In genomic region chr12:93581370-93581769, GRCh38 we compare ENCODE assay signal across 36 cellular contexts.
"Had no signal": no experiment of that assay in that cellular context is flagged by ENCODE, and none has a peak within 500 bp of the region (broad histone marks: within the 10 kb centered on the region; RNA-seq: fewer than 3 reads in every experiment).

No MANE protein-coding gene starts in this region.

- FAIRE-seq: RCC 7860 had no signal

- H3K4me2 ChIP-seq: KMS-11 had no signal

- ATAC-seq: activated CD8-positive, alpha-beta memory T cell treated with anti-CD3 and anti-CD28 coated beads, Interleukin-2, amount 10 ng/mL, durations not matched to agents 7 days and 5 days; activated naive CD8-positive, alpha-beta T cell treated with anti-CD3 and anti-CD28 coated beads, Interleukin-2, amount 50 U/mL, for 24 hours; PC-3; Right ventricle myocardium inferior; SK-N-SH treated with all-trans-retinoic acid at 6 μM for 48 hours; T-cell had no signal

- DNase-seq: activated CD4-positive, alpha-beta memory T cell treated with anti-CD3 and anti-CD28 coated beads, Interleukin-2, amount 10 ng/mL, durations not matched to agents 7 days and 5 days; activated CD4-positive, alpha-beta T cell treated with anti-CD3 and anti-CD28 coated beads for 1 hour; activated CD4-positive, alpha-beta T cell treated with anti-CD3 and anti-CD28 coated beads for 48 hours; activated CD4-positive, CD25-positive, alpha-beta regulatory T cell; activated CD8-positive, alpha-beta memory T cell treated with anti-CD3 and anti-CD28 coated beads for 24 hours; activated CD8-positive, alpha-beta memory T cell treated with anti-CD3 and anti-CD28 coated beads, Interleukin-2, amount 10 ng/mL, durations not matched to agents 7 days and 5 days; activated CD8-positive, alpha-beta memory T cell treated with anti-CD3 and anti-CD28 coated beads, Interleukin-2, amount 50 U/mL, for 48 hours; activated effector memory CD4-positive, alpha-beta T cell treated with Interleukin-2 at 50 U/mL for 16 hours; activated naive CD4-positive, alpha-beta T cell treated with anti-CD3 and anti-CD28 coated beads, Interleukin-2, amount 10 ng/mL, durations not matched to agents 7 days and 5 days; activated naive CD8-positive, alpha-beta T cell treated with anti-CD3 and anti-CD28 coated beads, Interleukin-2, amount 50 U/mL, for 24 hours; activated T-cell treated with anti-CD3 and anti-CD28 coated beads, Interleukin-2, amount 50 U/mL, for 48 hours; anterior cingulate cortex; brain microvascular endothelial cell; central memory CD4-positive, alpha-beta T cell; MM.1S; NCI-H1048; NCI-H1105 treated with DMSO at 0.1 percent for 48 hours; NCI-H1436; NCI-H1694; NCI-H1930; NCI-H510A; NCI-H526; NCI-H748 treated with DMSO at 0.1 percent for 48 hours; NK-92 treated with Interleukin-12 subunit alpha and Interleukin-12 subunit beta, amount 100 ng/mL, for 24 hours; PC-3; SIG-M5; T-cell; T-helper 2 cell; T-helper 9 cell had no signal

- H3K27me3 ChIP-seq: brain microvascular endothelial cell had no signal

- H3K9ac ChIP-seq: KMS-11 had no signal

- H3K27ac Mint-ChIP-seq: activated CD4-positive, alpha-beta memory T cell treated with anti-CD3 and anti-CD28 coated beads, Interleukin-2, amount 10 ng/mL, durations not matched to agents 7 days and 5 days; activated CD8-positive, alpha-beta memory T cell treated with anti-CD3 and anti-CD28 coated beads, Interleukin-2, amount 10 ng/mL, durations not matched to agents 7 days and 5 days; activated naive CD4-positive, alpha-beta T cell treated with anti-CD3 and anti-CD28 coated beads, Interleukin-2, amount 10 ng/mL, durations not matched to agents 7 days and 5 days; activated naive CD8-positive, alpha-beta T cell; activated naive CD8-positive, alpha-beta T cell treated with anti-CD3 and anti-CD28 coated beads, Interleukin-2, amount 50 U/mL, for 24 hours; T-cell had no signal

- H3K36me3 ChIP-seq: brain microvascular endothelial cell had no signal

- H3K27me3 Mint-ChIP-seq: activated CD4-positive, alpha-beta memory T cell treated with anti-CD3 and anti-CD28 coated beads, Interleukin-2, amount 10 ng/mL, durations not matched to agents 7 days and 5 days; activated naive CD4-positive, alpha-beta T cell treated with anti-CD3 and anti-CD28 coated beads, Interleukin-2, amount 10 ng/mL, durations not matched to agents 7 days and 5 days; activated naive CD8-positive, alpha-beta T cell; activated naive CD8-positive, alpha-beta T cell treated with anti-CD3 and anti-CD28 coated beads, Interleukin-2, amount 50 U/mL, for 24 hours; T-cell had no signal

- H3K4me3 Mint-ChIP-seq: activated CD4-positive, alpha-beta memory T cell treated with anti-CD3 and anti-CD28 coated beads, Interleukin-2, amount 10 ng/mL, durations not matched to agents 7 days and 5 days; activated CD8-positive, alpha-beta memory T cell treated with anti-CD3 and anti-CD28 coated beads, Interleukin-2, amount 10 ng/mL, durations not matched to agents 7 days and 5 days; activated naive CD4-positive, alpha-beta T cell treated with anti-CD3 and anti-CD28 coated beads, Interleukin-2, amount 10 ng/mL, durations not matched to agents 7 days and 5 days; activated naive CD8-positive, alpha-beta T cell; activated naive CD8-positive, alpha-beta T cell treated with anti-CD3 and anti-CD28 coated beads, Interleukin-2, amount 50 U/mL, for 24 hours; T-cell had no signal

- H3K9me3 Mint-ChIP-seq: activated CD4-positive, alpha-beta memory T cell treated with anti-CD3 and anti-CD28 coated beads, Interleukin-2, amount 10 ng/mL, durations not matched to agents 7 days and 5 days; activated naive CD4-positive, alpha-beta T cell treated with anti-CD3 and anti-CD28 coated beads, Interleukin-2, amount 10 ng/mL, durations not matched to agents 7 days and 5 days; activated naive CD8-positive, alpha-beta T cell treated with anti-CD3 and anti-CD28 coated beads, Interleukin-2, amount 50 U/mL, for 24 hours; T-cell had no signal

- H3K27ac ChIP-seq: brain microvascular endothelial cell, KMS-11, RWPE1, VCaP had no signal
